ENCODE assay signal across 25 cellular contexts in genomic region chr17:28399808-28400207, GRCh38. TPM values are rescaled to one million over a fixed set of nuclear protein-coding genes. Genes with fewer than 3 reads are reported as not detected.
"Had no signal": no experiment of that assay in that cellular context is flagged by ENCODE, and none has a peak within 500 bp of the region (broad histone marks: within the 10 kb centered on the region; RNA-seq: fewer than 3 reads in every experiment).

No MANE protein-coding gene starts in this region.

- H3K36me3 ChIP-seq: ovary, transverse colon, uterus had no signal

- H3K36me3 Mint-ChIP-seq: natural killer cell had no signal

- H3K27me3 ChIP-seq: esophagus squamous epithelium, ovary, spleen, suprapubic skin, transverse colon, upper lobe of right lung, uterus had no signal

- H3K4me1 Mint-ChIP-seq: natural killer cell had no signal

- H3K9me3 ChIP-seq: esophagus squamous epithelium, lower lobe of right lung, ovary, psoas muscle, spleen, suprapubic skin, transverse colon, upper lobe of right lung, uterus had no signal

- ATAC-seq: left ventricle myocardium superior, lower lobe of right lung, natural killer cell, psoas muscle, right cardiac atrium, upper lobe of right lung had no signal

- DNase-seq: dermis blood vessel endothelial cell; effector memory CD4-positive, alpha-beta T cell; erythroblast; esophagus squamous epithelium; foreskin melanocyte; head of caudate nucleus; left ventricle myocardium superior; lower lobe of right lung; natural killer cell; occipital lobe; posterior cingulate gyrus; psoas muscle; right cardiac atrium; spleen; stimulated activated naive CD4-positive, alpha-beta T cell treated with Interleukin-2 at 50 U/mL for 16 hours; transverse colon; upper lobe of right lung; uterus had no signal

- H3K9me3 Mint-ChIP-seq: natural killer cell had no signal

- H3K4me3 ChIP-seq: coronary artery, esophagus squamous epithelium, lower lobe of right lung, ovary, psoas muscle, skin epidermis, spleen, suprapubic skin, transverse colon, upper lobe of right lung, uterus had no signal

- H3K4me1 ChIP-seq: psoas muscle, uterus had no signal

- H3K27ac Mint-ChIP-seq: natural killer cell had no signal

- H3K27ac ChIP-seq: esophagus squamous epithelium, lower lobe of right lung, ovary, psoas muscle, skin epidermis, suprapubic skin, transverse colon, upper lobe of right lung, uterus had no signal

- H3K4me3 Mint-ChIP-seq: natural killer cell had no signal

RNA-seq across cellular contexts. Expression of gene VTN, which starts 29.7 kb away (rescaled TPM):
- total RNA-seq: glomerular endothelial cell, mononuclear cell, natural killer cell, renal cortical epithelial cell, transverse colon had no signal

RNA-seq across cellular contexts. Expression of gene SEBOX, which starts 34.8 kb away (rescaled TPM):
- total RNA-seq: dermis blood vessel endothelial cell, esophagus squamous epithelium, glomerular endothelial cell, left ventricle myocardium superior, lower lobe of right lung, mononuclear cell, natural killer cell, occipital lobe, ovary, psoas muscle, renal cortical epithelial cell, right cardiac atrium, spleen, suprapubic skin, transverse colon, upper lobe of right lung, uterus had no signal
